In the genomic region with DNA sequence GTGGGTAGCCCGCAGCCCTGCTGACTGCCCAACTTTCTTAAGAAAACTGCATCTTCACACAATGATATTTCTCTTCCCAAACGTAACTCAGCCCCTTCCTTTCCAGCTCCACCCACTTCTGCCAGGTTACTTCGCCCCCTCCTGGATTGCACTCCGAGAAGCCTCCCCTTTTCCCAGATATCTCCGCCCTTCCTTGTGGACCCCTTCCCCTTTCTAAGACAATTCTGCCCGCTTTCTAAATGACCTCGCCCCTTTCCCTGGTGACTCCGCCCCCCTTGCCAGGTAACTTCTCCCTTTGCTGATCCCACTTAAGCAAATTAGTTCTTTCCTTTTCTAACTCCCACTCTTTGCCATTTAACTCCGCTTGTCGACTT, we compare ENCODE assay signal across 8 cellular contexts. TPM values are rescaled to one million over a fixed set of nuclear protein-coding genes. Genes with fewer than 3 reads are reported as not detected.
DNase-seq lines count a peak whose midpoint lies in the region; ATAC-seq and TF ChIP-seq lines count a peak whose summit lies in the region.

No MANE protein-coding gene starts in this region.

- peak overlapping the region; percentile 93 for H3K4me3 Mint-ChIP-seq in neural progenitor cell

- H3K4me3 ChIP-seq in LNCaP clone FGC (ENCODE audit: low read depth, low read length) (peak overlapping the region; percentile 69), ectodermal cell (ENCODE audit: insufficient read depth, low read depth, low read length) (peak overlapping the region; percentile 60), neural progenitor cell (peak overlapping the region; percentile 85)

- H3K9me3 Mint-ChIP-seq in neural progenitor cell, result no peaks in the 10 kb centered on the region

- H3K27me3 ChIP-seq in ectodermal cell (ENCODE audit: control insufficient read depth, insufficient read depth, low read length, poor library complexity, severe bottlenecking), result peaks cover 24% of the 10 kb centered on the region
- H3K27me3 ChIP-seq in neural progenitor cell, result peaks cover 24% of the 10 kb centered on the region

- no peaks in the 10 kb centered on the region for H3K79me2 ChIP-seq in neural progenitor cell (ENCODE audit: low read depth)

- peaks cover 6% of the 10 kb centered on the region for H3F3A ChIP-seq in neural progenitor cell (ENCODE audit: low read depth)

- ATAC-seq in GM19467 (IDR thresholded peaks at IDR 0.05; ENCODE audit: unreplicated experiment), result no peak

- 0% methylated on average over 10 of the region's 10 CpGs for WGBS in ectodermal cell, 2 experiments

- no peaks in the 10 kb centered on the region for H4K20me1 ChIP-seq in neural progenitor cell (ENCODE audit: low read depth)

- peak; percentile 29 for DNase-seq in DMS153 treated with DMSO at 0.1 percent for 48 hours (lab: John Stamatoyannopoulos, UW; ENCODE audit: unreplicated experiment)
- DNase-seq in DMS153 (lab: John Stamatoyannopoulos, UW), result no peak
- DNase-seq in LNCaP clone FGC (ENCODE audit: low read depth), result no peak
- peak; percentile 85 for DNase-seq in neural progenitor cell (ENCODE audit: low spot score)
- no peak for DNase-seq in T1000 (lab: John Stamatoyannopoulos, UW)
- no peak for DNase-seq in NCI-H2029 treated with DMSO at 0.1 percent for 48 hours (lab: John Stamatoyannopoulos, UW)

- peak overlapping the region; percentile 17 for H3K27ac Mint-ChIP-seq in neural progenitor cell

- no peaks in the 10 kb centered on the region for H3K36me3 ChIP-seq in ectodermal cell (ENCODE audit: control insufficient read depth, insufficient read depth, low read length)
- no peaks in the 10 kb centered on the region for H3K36me3 ChIP-seq in neural progenitor cell

- H3K4me2 ChIP-seq in neural progenitor cell, result peak overlapping the region; percentile 74

- TF ChIP-seq CTCF in LNCaP clone FGC (IDR thresholded peaks at IDR 0.05; ENCODE audit: control insufficient read depth, extremely low read depth, insufficient read depth) (no peak), neural progenitor cell (IDR thresholded peaks at IDR 0.05) (no peak)

- H3K9me3 ChIP-seq in ectodermal cell (ENCODE audit: control insufficient read depth, low read length) (no peaks in the 10 kb centered on the region), neural progenitor cell (ENCODE audit: low read depth) (no peaks in the 10 kb centered on the region)

- H3K9ac ChIP-seq in neural progenitor cell, result no peak overlapping the region

- peaks cover 8% of the 10 kb centered on the region for H3K4me1 Mint-ChIP-seq in neural progenitor cell

- H3K4me1 ChIP-seq in ectodermal cell (ENCODE audit: control insufficient read depth, insufficient read depth, low read length) (no peaks in the 10 kb centered on the region), neural progenitor cell (peaks cover 4% of the 10 kb centered on the region)

- H2AFZ ChIP-seq in neural progenitor cell (replicated peaks), result peak overlapping the region; percentile 92

- peak overlapping the region; percentile 67 for H3K27ac ChIP-seq in ectodermal cell (ENCODE audit: insufficient read depth, low read depth, low read length, poor library complexity, severe bottlenecking)
- H3K27ac ChIP-seq in neural progenitor cell, result no peak overlapping the region

- H3K27me3 Mint-ChIP-seq in neural progenitor cell (ENCODE audit: insufficient read depth, low read depth), result peaks cover 3% of the 10 kb centered on the region

- H3K36me3 Mint-ChIP-seq in neural progenitor cell, result no peaks in the 10 kb centered on the region

RNA-seq across cellular contexts. Expression of a gene that starts 2.6 kb away (rescaled TPM):
- 10.4 TPM for polyA plus RNA-seq in ectodermal cell (2013, experiment 1 of 4)
- polyA plus RNA-seq in ectodermal cell (2013, experiment 2 of 4), result 10.0 TPM
- polyA plus RNA-seq in ectodermal cell (2013, experiment 3 of 4), result 9.6 TPM
- polyA plus RNA-seq in ectodermal cell (2013, experiment 4 of 4), result 11.3 TPM
- 2.7 and 6.0 TPM in 2 replicates for total RNA-seq in neural progenitor cell (ENCODE audit: low replicate concordance)

RNA-seq across cellular contexts. Expression of a gene that starts 26.9 kb away (rescaled TPM):
- polyA plus RNA-seq in ectodermal cell (2013, experiment 1 of 4), result 45.3 TPM
- polyA plus RNA-seq in ectodermal cell (2013, experiment 2 of 4), result 38.9 TPM
- 38.3 TPM for polyA plus RNA-seq in ectodermal cell (2013, experiment 3 of 4)
- polyA plus RNA-seq in ectodermal cell (2013, experiment 4 of 4), result 40.9 TPM
- 27.0 and 38.9 TPM in 2 replicates for total RNA-seq in neural progenitor cell (ENCODE audit: low replicate concordance)

RNA-seq across cellular contexts. Expression of a gene that starts 27.9 kb away (rescaled TPM):
- polyA plus RNA-seq in ectodermal cell (2013, experiment 1 of 4), result 54.0 TPM
- 60.2 TPM for polyA plus RNA-seq in ectodermal cell (2013, experiment 2 of 4)
- polyA plus RNA-seq in ectodermal cell (2013, experiment 3 of 4), result 53.3 TPM
- polyA plus RNA-seq in ectodermal cell (2013, experiment 4 of 4), result 61.4 TPM
- 5.4 and 15.8 TPM in 2 replicates for total RNA-seq in neural progenitor cell (ENCODE audit: low replicate concordance)

RNA-seq across cellular contexts. Expression of a gene that starts 29.5 kb away (rescaled TPM):
- polyA plus RNA-seq in ectodermal cell (2013, experiment 1 of 4), result 3.9 TPM
- polyA plus RNA-seq in ectodermal cell (2013, experiment 2 of 4), result 2.1 TPM
- polyA plus RNA-seq in ectodermal cell (2013, experiment 3 of 4), result 3.0 TPM
- polyA plus RNA-seq in ectodermal cell (2013, experiment 4 of 4), result 5.4 TPM
- not detected in 2 replicates for total RNA-seq in neural progenitor cell (ENCODE audit: low replicate concordance)

RNA-seq across cellular contexts. Expression of a gene that starts 33.2 kb away (rescaled TPM):
- not detected for polyA plus RNA-seq in ectodermal cell (2013, experiment 1 of 4)
- polyA plus RNA-seq in ectodermal cell (2013, experiment 2 of 4), result not detected
- polyA plus RNA-seq in ectodermal cell (2013, experiment 3 of 4), result not detected
- polyA plus RNA-seq in ectodermal cell (2013, experiment 4 of 4), result not detected
- not detected in 2 replicates for total RNA-seq in neural progenitor cell (ENCODE audit: low replicate concordance)

Comparison
In these comparisons a context has a peak if more than half of its experiments do, and no peak if none do; other contexts are left out.
1. DNase-seq: peak in DMS153 treated with DMSO at 0.1 percent for 48 hours (single experiment) and neural progenitor cell (single experiment); none in DMS153 (single experiment), LNCaP clone FGC (single experiment), T1000 (single experiment) and NCI-H2029 treated with DMSO at 0.1 percent for 48 hours (single experiment).
2. Peak in every context shown above with its lines, with median percentiles within 50 percentile points of each other: H3K4me3 ChIP-seq.